ENCODE assay signal across 1 cellular context in the genomic region with DNA sequence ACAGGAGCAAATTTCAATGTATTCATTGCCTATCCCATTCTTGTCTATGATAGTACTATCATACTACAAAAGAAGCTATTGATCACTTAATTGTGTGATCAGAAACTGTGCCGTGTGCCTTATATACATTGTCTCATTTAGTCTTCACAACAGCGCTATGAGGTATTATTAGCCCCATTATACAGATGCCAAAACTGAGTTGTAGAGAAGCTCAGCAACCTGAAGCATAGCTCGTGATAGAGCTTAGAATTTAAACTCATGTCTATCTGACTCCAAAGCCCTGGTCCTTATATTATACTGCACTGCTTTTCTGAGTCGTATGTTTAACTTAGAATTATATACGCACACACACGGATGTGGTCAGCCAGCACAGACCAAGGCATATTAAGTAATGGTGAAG.
TF ChIP-seq lines count a peak whose summit lies in the region.

No MANE protein-coding gene starts in this region.

TF ChIP-seq in IMR-90, 13 proteins besides CTCF, POLR2A, EP300 and RAD21 (continued from another document):
- no peak for TF ChIP-seq USF2 (IDR thresholded peaks at IDR 0.05; ENCODE audit: low read depth, low read length)
- no peak for TF ChIP-seq RCOR1 (IDR thresholded peaks at IDR 0.05; ENCODE audit: insufficient replicate concordance, low read length)
- TF ChIP-seq CEBPB (IDR thresholded peaks at IDR 0.05; ENCODE audit: low read depth, low read length): no peak
- no peak for TF ChIP-seq SMC3 (IDR thresholded peaks at IDR 0.05; ENCODE audit: low read depth, low read length)
- TF ChIP-seq FOS (IDR thresholded peaks at IDR 0.05; ENCODE audit: low read depth, low read length): no peak
- no peak for TF ChIP-seq CHD1 (IDR thresholded peaks at IDR 0.05; ENCODE audit: low read depth, low read length)
